Comparison of ENCODE assay signal across 17 cellular contexts in genomic region chr1:169078163-169078883, GRCh38. TPM values are rescaled to one million over a fixed set of nuclear protein-coding genes. Genes with fewer than 3 reads are reported as not detected.
DNase-seq lines count a peak whose midpoint lies in the region; ATAC-seq, FAIRE-seq and TF ChIP-seq lines count a peak whose summit lies in the region.
"Had no signal": no experiment of that assay in that cellular context is flagged by ENCODE, and none has a peak within 500 bp of the region (broad histone marks: within the 10 kb centered on the region; RNA-seq: fewer than 3 reads in every experiment).

No MANE protein-coding gene starts in this region.

- BruUV-seq in HepG2 (replicated peaks; lab: Mats Ljungman, UMichigan), result no TSS peak

- in situ Hi-C loops in HepG2 (cut with HindIII; ENCODE audit: extremely low pct_ligation_motif_present, low pct_unique_long_range_greater_than_20kb), result no loop called here

- ATAC-seq in HepG2 (no peak), GM21825 (IDR thresholded peaks at IDR 0.05; ENCODE audit: unreplicated experiment) (no peak), HG02623 (IDR thresholded peaks at IDR 0.05; ENCODE audit: unreplicated experiment) (no peak), HG02884 (IDR thresholded peaks at IDR 0.05; ENCODE audit: unreplicated experiment) (no peak)
- ATAC-seq: Panc1 had no signal

- TF ChIP-seq EP300 in HepG2 (IDR thresholded peaks at IDR 0.05; ENCODE audit: low read depth in 2 of 2, low read length in 2 of 2), result no peak
- no peak for TF ChIP-seq EP300 in HepG2 (CRISPR knock-in tag; IDR thresholded peaks at IDR 0.05; ENCODE audit: borderline replicate concordance)

- H3K4me2 ChIP-seq in HepG2 (ENCODE audit: low read depth, low read length), result no peak overlapping the region

- H3K9ac ChIP-seq in liver (ENCODE audit: low read depth in 1 of 2, low read length in 2 of 2) (no peak overlapping the region), HepG2 (ENCODE audit: insufficient read depth, low read depth, low read length) (no peak overlapping the region)

- H3K27me3 ChIP-seq in liver (ENCODE audit: control insufficient read depth in 4 of 4, insufficient read depth in 4 of 4, low read length in 3 of 4), result no peaks in the 10 kb centered on the region
- H3K27me3 ChIP-seq in HepG2 (ENCODE audit: control insufficient read depth in 1 of 2, insufficient read depth in 2 of 2, low read length in 2 of 2), result no peaks in the 10 kb centered on the region
- H3K27me3 ChIP-seq in esophagus (ENCODE audit: control insufficient read depth in 1 of 2, insufficient read depth in 2 of 2, low read length in 2 of 2), result no peaks in the 10 kb centered on the region

- H3K27ac ChIP-seq in liver (ENCODE audit: low read depth in 1 of 2, low read length in 2 of 2) (no peak overlapping the region), HepG2 (ENCODE audit: extremely low read length, insufficient read depth, low read length) (no peak overlapping the region), esophagus (ENCODE audit: low read depth in 2 of 2, low read length in 1 of 2) (peak overlapping the region; percentile 38 to 54)
- H3K27ac ChIP-seq: HL-60 had no signal

- TF ChIP-seq RAD21 in liver (IDR thresholded peaks at IDR 0.05), result peak in 1 of 2 donors; percentile 41
- no peak for TF ChIP-seq RAD21 in HepG2 (CRISPR knock-in tag; IDR thresholded peaks at IDR 0.05)

- POLR2A ChIA-PET in HepG2 (lab: Yijun Ruan, JAX), result no interaction called here

- H3K79me2 ChIP-seq in HepG2 (ENCODE audit: insufficient read depth, low read length), result no peaks in the 10 kb centered on the region

- TF ChIP-seq CTCF in liver (IDR thresholded peaks at IDR 0.05; ENCODE audit: low read depth, low read length, missing input control) (no peak), HepG2 (CRISPR knock-in tag; IDR thresholded peaks at IDR 0.05) (no peak)

- intact Hi-C loops in HepG2 (cut with micrococcal nuclease; ENCODE audit: unreplicated experiment), result no loop called here

- no peaks in the 10 kb centered on the region for H4K20me1 ChIP-seq in HepG2 (ENCODE audit: insufficient read depth, low read length)

- no peak overlapping the region for H2AFZ ChIP-seq in HepG2 (ENCODE audit: low read length)

- no peaks in the 10 kb centered on the region for H3K36me3 ChIP-seq in liver (ENCODE audit: control insufficient read depth in 4 of 4, insufficient read depth in 3 of 4, low read depth in 1 of 4, low read length in 3 of 4)
- no peaks in the 10 kb centered on the region for H3K36me3 ChIP-seq in HepG2 (replicated peaks in 1 of 2; ENCODE audit: control insufficient read depth in 1 of 2, insufficient read depth in 2 of 2, low read length in 2 of 2)
- no peaks in the 10 kb centered on the region for H3K36me3 ChIP-seq in esophagus (ENCODE audit: control insufficient read depth in 2 of 2, insufficient read depth in 2 of 2, low read length in 1 of 2)

- peaks cover 1 to 5% (median 4%) of the 10 kb centered on the region in 4 donors for H3K4me1 ChIP-seq in liver (ENCODE audit: control insufficient read depth in 4 of 4, insufficient read depth in 4 of 4, low read length in 3 of 4)
- no peaks in the 10 kb centered on the region for H3K4me1 ChIP-seq in HepG2 (ENCODE audit: insufficient read depth, low read length)
- H3K4me1 ChIP-seq in esophagus (ENCODE audit: control insufficient read depth in 2 of 2, insufficient read depth in 2 of 2, low read length in 1 of 2), result no peaks in the 10 kb centered on the region

- no peak overlapping the region for H3K4me3 ChIP-seq in liver (ENCODE audit: low read depth in 1 of 3, low read length in 3 of 3)
- no peak overlapping the region for H3K4me3 ChIP-seq in HepG2 (replicated peaks in 1 of 3; ENCODE audit: insufficient read depth in 1 of 3, low read depth in 2 of 3, low read length in 3 of 3)
- no peak overlapping the region for H3K4me3 ChIP-seq in esophagus (ENCODE audit: low read depth in 1 of 2, low read length in 2 of 2)

- FAIRE-seq in HepG2 (lab: Jason Lieb, UNC), result no peak

- DNase-seq in HepG2 (ENCODE audit: low spot score) (no peak), NCI-H2029 treated with DMSO at 0.1 percent for 48 hours (lab: John Stamatoyannopoulos, UW) (peak; percentile 57)
- DNase-seq: CD4-positive, alpha-beta T cell; DND-41; HCEC 1CT; MV-4-11; NCI-H1436 treated with DMSO at 0.1 percent for 48 hours; NCI-H345; NCI-H774; T-helper 1 cell had no signal

- 87% methylated on average over 1 of the region's 1 CpG for WGBS in liver
- WGBS in HepG2 (ENCODE audit: low lambda C conversion rate), result 8% methylated on average over 1 of the region's 1 CpG
- WGBS in esophagus, 2 donors, result 52 to 53% methylated on average over 1 of the region's 1 CpG

- no peak for TF ChIP-seq POLR2A in HepG2 (IDR thresholded peaks at IDR 0.05; ENCODE audit: insufficient read depth in 1 of 2, low read depth in 2 of 2, low read length in 2 of 2)

- CTCF ChIA-PET in HepG2 (lab: Yijun Ruan, JAX; ENCODE audit: low intra/inter-chr PET ratio, low total read pairs), result no interaction called here

- H3K9me3 ChIP-seq in liver (ENCODE audit: control insufficient read depth in 4 of 4, low read length in 3 of 4) (no peaks in the 10 kb centered on the region), HepG2 (ENCODE audit: low read length) (no peaks in the 10 kb centered on the region), esophagus (ENCODE audit: control insufficient read depth in 2 of 2, insufficient read depth in 1 of 2, low read depth in 1 of 2, low read length in 1 of 2) (no peaks in the 10 kb centered on the region)

TF ChIP-seq in liver, 16 proteins besides CTCF, POLR2A, EP300 and RAD21:
- TF ChIP-seq RXRA (IDR thresholded peaks at IDR 0.05) (peak in 1 of 2 donors; percentile 21), FOXA2 (IDR thresholded peaks at IDR 0.05) (peak; percentile 9), TAF1 (conservative IDR thresholded peaks at IDR 0.05) (no peak), YY1 (IDR thresholded peaks at IDR 0.05) (peak; percentile 78), SP1 (IDR thresholded peaks at IDR 0.05) (no peak), EGR1 (IDR thresholded peaks at IDR 0.05; ENCODE audit: low read depth in 2 of 2) (no peak)

TF ChIP-seq in HepG2, 621 proteins besides CTCF, POLR2A, EP300 and RAD21 (continues in another document):
- no peak for TF ChIP-seq SMYD3 (CRISPR knock-in tag; IDR thresholded peaks at IDR 0.05)
- TF ChIP-seq TEAD2 (CRISPR knock-in tag; IDR thresholded peaks at IDR 0.05), result no peak
- TF ChIP-seq AKAP8 (CRISPR knock-in tag; IDR thresholded peaks at IDR 0.05), result no peak
- TF ChIP-seq, protein P1, sequence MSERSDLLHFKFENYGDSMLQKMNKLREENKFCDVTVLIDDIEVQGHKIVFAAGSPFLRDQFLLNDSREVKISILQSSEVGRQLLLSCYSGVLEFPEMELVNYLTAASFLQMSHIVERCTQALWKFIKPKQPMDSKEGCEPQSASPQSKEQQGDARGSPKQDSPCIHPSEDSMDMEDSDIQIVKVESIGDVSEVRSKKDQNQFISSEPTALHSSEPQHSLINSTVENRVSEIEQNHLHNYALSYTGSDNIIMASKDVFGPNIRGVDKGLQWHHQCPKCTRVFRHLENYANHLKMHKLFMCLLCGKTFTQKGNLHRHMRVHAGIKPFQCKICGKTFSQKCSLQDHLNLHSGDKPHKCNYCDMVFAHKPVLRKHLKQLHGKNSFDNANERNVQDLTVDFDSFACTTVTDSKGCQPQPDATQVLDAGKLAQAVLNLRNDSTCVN (CRISPR knock-in tag; IDR thresholded peaks at IDR 0.05; ENCODE audit: borderline replicate concordance), result no peak
- no peak for TF ChIP-seq ZNF749 (CRISPR knock-in tag; IDR thresholded peaks at IDR 0.05; ENCODE audit: borderline replicate concordance)
- no peak for TF ChIP-seq BHLHE40 (IDR thresholded peaks at IDR 0.05; ENCODE audit: low read length)
- no peak for TF ChIP-seq ZNF619 (CRISPR knock-in tag; IDR thresholded peaks at IDR 0.05)
- TF ChIP-seq, protein P2, sequence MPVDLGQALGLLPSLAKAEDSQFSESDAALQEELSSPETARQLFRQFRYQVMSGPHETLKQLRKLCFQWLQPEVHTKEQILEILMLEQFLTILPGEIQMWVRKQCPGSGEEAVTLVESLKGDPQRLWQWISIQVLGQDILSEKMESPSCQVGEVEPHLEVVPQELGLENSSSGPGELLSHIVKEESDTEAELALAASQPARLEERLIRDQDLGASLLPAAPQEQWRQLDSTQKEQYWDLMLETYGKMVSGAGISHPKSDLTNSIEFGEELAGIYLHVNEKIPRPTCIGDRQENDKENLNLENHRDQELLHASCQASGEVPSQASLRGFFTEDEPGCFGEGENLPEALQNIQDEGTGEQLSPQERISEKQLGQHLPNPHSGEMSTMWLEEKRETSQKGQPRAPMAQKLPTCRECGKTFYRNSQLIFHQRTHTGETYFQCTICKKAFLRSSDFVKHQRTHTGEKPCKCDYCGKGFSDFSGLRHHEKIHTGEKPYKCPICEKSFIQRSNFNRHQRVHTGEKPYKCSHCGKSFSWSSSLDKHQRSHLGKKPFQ (CRISPR knock-in tag; IDR thresholded peaks at IDR 0.05; ENCODE audit: insufficient replicate concordance), result no peak
- TF ChIP-seq ZSCAN31 (CRISPR knock-in tag; IDR thresholded peaks at IDR 0.05; ENCODE audit: low read depth), result no peak
- TF ChIP-seq ZNF343 (CRISPR knock-in tag; IDR thresholded peaks at IDR 0.05), result no peak

RNA-seq across cellular contexts. Expression of gene ATP1B1, which starts 28.2 kb away (rescaled TPM):
- total RNA-seq in liver (10 to 100 TPM; 36.1 to 53.8 TPM), HepG2 (2016; rRNA removed; fragmentation: Illumina TruSeq; extraction: Trizol) (89.8 and 135 TPM in 2 replicates)
- polyA plus RNA-seq in liver (10 to 100 TPM; 39.1 to 57.0 TPM), HepG2 (2011; rRNA removed) (134 TPM in 2 replicates), esophagus (100 to 1,000 TPM; 104 to 194 TPM)
- 15.3 and 17.7 TPM in 2 replicates for total RNA-seq in HepG2 (2016; cell fraction: cytosol; rRNA removed; fragmentation: Illumina TruSeq; extraction: Trizol; ENCODE audit: low read depth)
- total RNA-seq in HepG2 (2016; cell fraction: insoluble cytoplasmic fraction; rRNA removed; fragmentation: Illumina TruSeq; extraction: Trizol), result 83.4 and 139 TPM in 2 replicates
- total RNA-seq in HepG2 (2016; cell fraction: membrane; rRNA removed; fragmentation: Illumina TruSeq; extraction: Trizol), result 47.8 and 51.7 TPM in 2 replicates
- 170 and 186 TPM in 2 replicates for total RNA-seq in HepG2 (2016; cell fraction: nucleus; rRNA removed; fragmentation: Illumina TruSeq; extraction: Trizol)
- polyA plus RNA-seq in HepG2 (2011; cell fraction: cytosol; rRNA removed), result 63.8 and 107 TPM in 2 replicates
- 45.7 and 54.4 TPM in 2 replicates for polyA plus RNA-seq in HepG2 (2011; cell fraction: nucleus; rRNA removed)
- polyA plus RNA-seq in HepG2 (2012), result 194 and 216 TPM in 2 replicates
- 12.7 and 13.7 TPM in 2 replicates for polyA plus RNA-seq in HepG2 (2016; cell fraction: cytosol; fragmentation: Illumina TruSeq; extraction: Trizol; ENCODE audit: low read depth)
- 116 and 118 TPM in 2 replicates for polyA plus RNA-seq in HepG2 (2016; cell fraction: insoluble cytoplasmic fraction; fragmentation: Illumina TruSeq; extraction: Trizol; ENCODE audit: low read depth)
- 31.8 and 33.5 TPM in 2 replicates for polyA plus RNA-seq in HepG2 (2016; cell fraction: membrane; fragmentation: Illumina TruSeq; extraction: Trizol; ENCODE audit: low read depth)
- 298 and 311 TPM in 2 replicates for polyA plus RNA-seq in HepG2 (2016; cell fraction: nucleus; fragmentation: Illumina TruSeq; extraction: Trizol; ENCODE audit: insufficient read depth, low read depth)
- 26.2 and 55.9 TPM in 2 replicates for polyA minus RNA-seq in HepG2 (2011; rRNA and poly(A)+ RNA removed; ENCODE audit: low replicate concordance)
- 118 and 143 TPM in 2 replicates for polyA minus RNA-seq in HepG2 (2011; cell fraction: cytosol; rRNA and poly(A)+ RNA removed)
- polyA minus RNA-seq in HepG2 (2011; cell fraction: nucleus; rRNA and poly(A)+ RNA removed), result 93.7 and 117 TPM in 2 replicates

Comparison
In these comparisons a context has a peak if more than half of its experiments do, and no peak if none do; other contexts are left out.
1. H3K27ac ChIP-seq: peak in esophagus (2 of 2); none in liver (0 of 2) and HepG2 (single experiment).